28 cellular contexts compared by ENCODE assay signal in genomic region chr12:48010366-48010970, GRCh38. TPM values are rescaled to one million over a fixed set of nuclear protein-coding genes. Genes with fewer than 3 reads are reported as not detected.
"Had no signal": no experiment of that assay in that cellular context is flagged by ENCODE, and none has a peak within 500 bp of the region (broad histone marks: within the 10 kb centered on the region; RNA-seq: fewer than 3 reads in every experiment).

No MANE protein-coding gene starts in this region.

- H3K9me3 ChIP-seq: ascending aorta, breast epithelium, colonic mucosa, esophagus squamous epithelium, gastroesophageal sphincter, heart right ventricle had no signal

- DNase-seq: activated CD4-positive, alpha-beta memory T cell treated with anti-CD3 and anti-CD28 coated beads, Interleukin-2, amount 10 ng/mL, durations not matched to agents 7 days and 5 days; activated CD4-positive, alpha-beta T cell treated with anti-CD3 and anti-CD28 coated beads, Interleukin-2, amount 10 ng/mL, durations not matched to agents 24 days and 14 days; activated CD4-positive, CD25-positive, alpha-beta regulatory T cell; activated CD8-positive, alpha-beta memory T cell treated with anti-CD3 and anti-CD28 coated beads, Interleukin-2, amount 50 U/mL, for 48 hours; activated gamma-delta T cell; activated naive CD4-positive, alpha-beta T cell; activated naive CD4-positive, alpha-beta T cell treated with anti-CD3 and anti-CD28 coated beads, Interleukin-2, amount 10 ng/mL, durations not matched to agents 7 days and 5 days; activated naive CD8-positive, alpha-beta T cell treated with anti-CD3 and anti-CD28 coated beads, Interleukin-2, amount 10 ng/mL, durations not matched to agents 7 days and 5 days; activated T-cell treated with anti-CD3 and anti-CD28 coated beads for 4 hours; activated T-cell treated with anti-CD3 and anti-CD28 coated beads, Interleukin-2, amount 50 U/mL, for 24 hours; activated T-cell treated with anti-CD3 and anti-CD28 coated beads, Interleukin-2, amount 50 U/mL, for 72 hours; central memory CD4-positive, alpha-beta T cell; cerebellar nuclear complex; colonic mucosa; effector CD8-positive, alpha-beta T cell; esophagus squamous epithelium; foreskin melanocyte; heart right ventricle; T-helper 1 cell; T-helper 17 cell had no signal

- H3K4me1 ChIP-seq: ascending aorta, breast epithelium, colonic mucosa, esophagus squamous epithelium, gastroesophageal sphincter, heart right ventricle had no signal

- H3K27me3 ChIP-seq: ascending aorta, breast epithelium had no signal

- H3K27ac ChIP-seq: ascending aorta, breast epithelium, cardiac muscle cell, colonic mucosa, epithelial cell of prostate, esophagus squamous epithelium, gastroesophageal sphincter, heart right ventricle had no signal

- H3K4me3 ChIP-seq: ascending aorta, breast epithelium, cardiac muscle cell, colonic mucosa, esophagus squamous epithelium, gastroesophageal sphincter, heart right ventricle had no signal

- H3K36me3 ChIP-seq: ascending aorta, breast epithelium, cardiac muscle cell, colonic mucosa, esophagus squamous epithelium, gastroesophageal sphincter, heart right ventricle had no signal

- ATAC-seq: activated naive CD4-positive, alpha-beta T cell treated with anti-CD3 and anti-CD28 coated beads, Interleukin-2, amount 50 U/mL, for 72 hours; activated T-cell treated with anti-CD3 and anti-CD28 coated beads, Interleukin-2, amount 50 U/mL, for 72 hours; gastroesophageal sphincter; heart right ventricle; T-helper 17 cell had no signal

RNA-seq across cellular contexts. Expression of gene COL2A1, which starts 6.2 kb away (rescaled TPM):
- polyA plus RNA-seq: endothelial cell of umbilical vein, fibroblast of lung had no signal
